8 cellular contexts compared by ENCODE assay signal in genomic region chr19:11481777-11482383, GRCh38. TPM values are rescaled to one million over a fixed set of nuclear protein-coding genes. Genes with fewer than 3 reads are reported as not detected.
A peak's percentile ranks its signal among the peaks of the same experiment; 100 is the strongest.
DNase-seq lines count a peak whose midpoint lies in the region; ATAC-seq and TF ChIP-seq lines count a peak whose summit lies in the region.

No MANE protein-coding gene starts in this region.

- H3K9me3 ChIP-seq in thoracic aorta = no peaks in the 10 kb centered on the region

- H3K4me1 Mint-ChIP-seq in Calu3 (ENCODE audit: low read depth, unreplicated experiment) = no peaks in the 10 kb centered on the region
- H3K4me1 Mint-ChIP-seq in activated T-helper 2 cell treated with anti-CD3 and anti-CD28 coated beads, Interferon-gamma antibody, Interleukin-2, Interleukin-4, amounts not matched to agents 10 μg/mL and 5 μg/mL and 100 μg/mL, durations not matched to agents 14 hours and 24 hours and 36 hours (ENCODE audit: low read depth) = peaks cover 17% of the 10 kb centered on the region

- H3K4me1 ChIP-seq in KMS-11 (ENCODE audit: low read depth, poor library complexity, severe bottlenecking) (peaks cover 4% of the 10 kb centered on the region), thoracic aorta (ENCODE audit: control insufficient read depth in 1 of 2, low read depth in 2 of 2) (peaks cover 10 to 22% of the 10 kb centered on the region in 2 donors)

- H3K4me2 ChIP-seq in KMS-11 = peak overlapping the region; percentile 33; the same call in 1 of the 2 replicates

- H3K27ac ChIP-seq in KMS-11 = no peak overlapping the region
- H3K27ac ChIP-seq in thoracic aorta = no peak overlapping the region

- TF ChIP-seq CTCF in Calu3 (IDR thresholded peaks at IDR 0.05; ENCODE audit: unreplicated experiment) (no peak), KMS-11 (conservative IDR thresholded peaks at IDR 0.05; ENCODE audit: low read depth, low read length) (no peak), thoracic aorta (IDR thresholded peaks at IDR 0.05) (no peak)

- DNase-seq in Calu3 = no peak
- peak; percentile 88 for DNase-seq in RPMI7951 (ENCODE audit: low read depth)
- peak; percentile 76 for DNase-seq in activated T-helper 2 cell treated with anti-CD3 and anti-CD28 coated beads, Interferon-gamma antibody, Interleukin-2, Interleukin-4, amounts not matched to agents 10 μg/mL and 5 μg/mL and 100 μg/mL, durations not matched to agents 14 hours and 24 hours and 36 hours (ENCODE audit: low spot score)
- peak; percentile 83 for DNase-seq in foreskin melanocyte
- peak; percentile 98 for DNase-seq in occipital lobe (lab: John Stamatoyannopoulos, UW)
- peak; percentile 31 for DNase-seq in thoracic aorta (ENCODE audit: low spot score)

- H4K20me1 ChIP-seq in KMS-11 (ENCODE audit: insufficient read depth) = no peaks in the 10 kb centered on the region

- H3K9ac ChIP-seq in KMS-11 = no peak overlapping the region; the same call in 1 of the 2 replicates

- H2AFZ ChIP-seq in KMS-11 (ENCODE audit: low read depth) = 0 out of 2 replicates have a peak overlapping the region, but pooled peaks have one; percentile 26

- no peak overlapping the region for H3K27ac Mint-ChIP-seq in Calu3 (ENCODE audit: unreplicated experiment)
- H3K27ac Mint-ChIP-seq in activated T-helper 2 cell treated with anti-CD3 and anti-CD28 coated beads, Interferon-gamma antibody, Interleukin-2, Interleukin-4, amounts not matched to agents 10 μg/mL and 5 μg/mL and 100 μg/mL, durations not matched to agents 14 hours and 24 hours and 36 hours = peak overlapping the region; percentile 85

- peaks cover 17% of the 10 kb centered on the region for H3K27me3 Mint-ChIP-seq in Calu3 (ENCODE audit: unreplicated experiment)
- H3K27me3 Mint-ChIP-seq in activated T-helper 2 cell treated with anti-CD3 and anti-CD28 coated beads, Interferon-gamma antibody, Interleukin-2, Interleukin-4, amounts not matched to agents 10 μg/mL and 5 μg/mL and 100 μg/mL, durations not matched to agents 14 hours and 24 hours and 36 hours (ENCODE audit: low read depth) = peaks cover 35% of the 10 kb centered on the region

- ATAC-seq in GM21528 (IDR thresholded peaks at IDR 0.05; ENCODE audit: low FRiP score, unreplicated experiment) (peak; percentile 48), thoracic aorta (ENCODE audit: insufficient number of reproducible peaks, low FRiP score, low read depth) (no peak)

- H3K79me2 ChIP-seq in KMS-11 (ENCODE audit: insufficient read depth, low read depth) = no peaks in the 10 kb centered on the region

- H3K4me3 ChIP-seq in KMS-11 (IDR thresholded peaks at IDR 0.05; ENCODE audit: insufficient read depth, low read depth, low read length) (no peak overlapping the region), thoracic aorta (peak overlapping the region; percentile 60)

- no TSS peak for BruUV-seq in Calu3 (replicated peaks; lab: Mats Ljungman, UMichigan)

- CTCF ChIA-PET in Calu3 (lab: Charles Lee) = interaction anchor here (1.0 kb wide), 2 partner anchors 77 to 188 kb away, joined by 3 to 5 read pairs; partner anchors contain the start of gene ELOF1

- no peaks in the 10 kb centered on the region for H3K9me3 Mint-ChIP-seq in Calu3 (ENCODE audit: low read depth, unreplicated experiment)
- H3K9me3 Mint-ChIP-seq in activated T-helper 2 cell treated with anti-CD3 and anti-CD28 coated beads, Interferon-gamma antibody, Interleukin-2, Interleukin-4, amounts not matched to agents 10 μg/mL and 5 μg/mL and 100 μg/mL, durations not matched to agents 14 hours and 24 hours and 36 hours = no peaks in the 10 kb centered on the region

- H3K4me3 Mint-ChIP-seq in Calu3 (ENCODE audit: low read depth, unreplicated experiment) = peak overlapping the region; percentile 52
- H3K4me3 Mint-ChIP-seq in activated T-helper 2 cell treated with anti-CD3 and anti-CD28 coated beads, Interferon-gamma antibody, Interleukin-2, Interleukin-4, amounts not matched to agents 10 μg/mL and 5 μg/mL and 100 μg/mL, durations not matched to agents 14 hours and 24 hours and 36 hours (ENCODE audit: low read depth) = peak overlapping the region; percentile 81

- peaks cover 26% of the 10 kb centered on the region for H3K36me3 Mint-ChIP-seq in Calu3 (ENCODE audit: insufficient read depth, unreplicated experiment)
- H3K36me3 Mint-ChIP-seq in activated T-helper 2 cell treated with anti-CD3 and anti-CD28 coated beads, Interferon-gamma antibody, Interleukin-2, Interleukin-4, amounts not matched to agents 10 μg/mL and 5 μg/mL and 100 μg/mL, durations not matched to agents 14 hours and 24 hours and 36 hours (ENCODE audit: low read depth) = peaks cover 4% of the 10 kb centered on the region

- no peaks in the 10 kb centered on the region for H3K36me3 ChIP-seq in KMS-11 (ENCODE audit: insufficient read depth)
- no peaks in the 10 kb centered on the region for H3K36me3 ChIP-seq in thoracic aorta

- H3K27me3 ChIP-seq in KMS-11 (ENCODE audit: insufficient read depth, low read depth) (no peaks in the 10 kb centered on the region), thoracic aorta (replicated peaks; ENCODE audit: insufficient read depth) (peaks cover 8% of the 10 kb centered on the region)

- intact Hi-C loops in Calu3 (cut with micrococcal nuclease; ENCODE audit: unreplicated experiment) = no loop called here
- intact Hi-C loops in activated T-helper 2 cell treated with anti-CD3 and anti-CD28 coated beads, Interferon-gamma antibody, Interleukin-2, Interleukin-4, amounts not matched to agents 10 μg/mL and 5 μg/mL and 100 μg/mL, durations not matched to agents 14 hours and 24 hours and 36 hours (cut with micrococcal nuclease) = loop anchor here (1.0 to 5.0 kb wide), 4 partner anchors 23 to 101 kb away; partner anchors contain the start of genes ODAD3, PRKCSH and ZNF653

RNA-seq across cellular contexts. Expression of gene ELAVL3, which starts 1.0 kb away (rescaled TPM):
- not detected in 2 replicates for total RNA-seq in Calu3 (2022)
- not detected in 2 replicates for total RNA-seq in RPMI7951 (2014; rRNA removed; shearing (Covaris generic))
- total RNA-seq in activated T-helper 2 cell treated with anti-CD3 and anti-CD28 coated beads, Interferon-gamma antibody, Interleukin-2, Interleukin-4, amounts not matched to agents 10 μg/mL and 5 μg/mL and 100 μg/mL, durations not matched to agents 14 hours and 24 hours and 36 hours = 0.84 TPM in 1 of 2 replicates, not detected in the other
- total RNA-seq in occipital lobe = 105 TPM
- total RNA-seq in thoracic aorta = not detected

RNA-seq across cellular contexts. Expression of gene ZNF653, which starts 23.8 kb away (rescaled TPM):
- total RNA-seq in Calu3 (2022) = 8.8 and 9.5 TPM in 2 replicates
- 5.9 and 6.0 TPM in 2 replicates for total RNA-seq in RPMI7951 (2014; rRNA removed; shearing (Covaris generic))
- 19.4 and 20.1 TPM in 2 replicates for total RNA-seq in activated T-helper 2 cell treated with anti-CD3 and anti-CD28 coated beads, Interferon-gamma antibody, Interleukin-2, Interleukin-4, amounts not matched to agents 10 μg/mL and 5 μg/mL and 100 μg/mL, durations not matched to agents 14 hours and 24 hours and 36 hours
- 8.3 TPM for total RNA-seq in occipital lobe
- total RNA-seq in thoracic aorta = 10 to 100 TPM in 1 of 2 donors, 1 to 10 TPM in 1; 5.4 to 25.0 TPM

RNA-seq across cellular contexts. Expression of gene PRKCSH, which starts 46.4 kb away (rescaled TPM):
- total RNA-seq in Calu3 (2022) (298 and 318 TPM in 2 replicates), occipital lobe (60.2 TPM), thoracic aorta (100 to 1,000 TPM; 121 to 123 TPM)
- 88.3 and 94.3 TPM in 2 replicates for total RNA-seq in RPMI7951 (2014; rRNA removed; shearing (Covaris generic))
- total RNA-seq in activated T-helper 2 cell treated with anti-CD3 and anti-CD28 coated beads, Interferon-gamma antibody, Interleukin-2, Interleukin-4, amounts not matched to agents 10 μg/mL and 5 μg/mL and 100 μg/mL, durations not matched to agents 14 hours and 24 hours and 36 hours = 282 and 298 TPM in 2 replicates

RNA-seq across cellular contexts. Expression of gene ODAD3, which starts 47.0 kb away (rescaled TPM):
- total RNA-seq in Calu3 (2022) (not detected in 2 replicates), occipital lobe (0.47 TPM), thoracic aorta (1 to 10 TPM in 1 of 2 donors, under 1 TPM in 1; 0.35 to 2.0 TPM)
- 2.3 and 3.1 TPM in 2 replicates for total RNA-seq in RPMI7951 (2014; rRNA removed; shearing (Covaris generic))
- total RNA-seq in activated T-helper 2 cell treated with anti-CD3 and anti-CD28 coated beads, Interferon-gamma antibody, Interleukin-2, Interleukin-4, amounts not matched to agents 10 μg/mL and 5 μg/mL and 100 μg/mL, durations not matched to agents 14 hours and 24 hours and 36 hours = 0.37 TPM in 1 of 2 replicates, not detected in the other

RNA-seq across cellular contexts. Expression of gene ECSIT, which starts 47.1 kb away (rescaled TPM):
- total RNA-seq in Calu3 (2022) (19.3 and 22.1 TPM in 2 replicates), occipital lobe (25.3 TPM), thoracic aorta (10 to 100 TPM; 40.4 to 44.1 TPM)
- 47.9 and 51.2 TPM in 2 replicates for total RNA-seq in RPMI7951 (2014; rRNA removed; shearing (Covaris generic))
- total RNA-seq in activated T-helper 2 cell treated with anti-CD3 and anti-CD28 coated beads, Interferon-gamma antibody, Interleukin-2, Interleukin-4, amounts not matched to agents 10 μg/mL and 5 μg/mL and 100 μg/mL, durations not matched to agents 14 hours and 24 hours and 36 hours = 42.7 and 43.5 TPM in 2 replicates

Comparison
In these comparisons a context has a peak if more than half of its experiments do, and no peak if none do; other contexts are left out.
1. RNA of gene ELAVL3, which starts 1.0 kb away (total RNA-seq): 105 TPM in occipital lobe (single experiment); 0.84 TPM in activated T-helper 2 cell treated with anti-CD3 and anti-CD28 coated beads, Interferon-gamma antibody, Interleukin-2, Interleukin-4, amounts not matched to agents 10 μg/mL and 5 μg/mL and 100 μg/mL, durations not matched to agents 14 hours and 24 hours and 36 hours, not detected in Calu3, not detected in RPMI7951 and not detected in thoracic aorta; every median in the first group is over 10 times any median in the second.